13 cellular contexts compared by ENCODE assay signal in the genomic region with DNA sequence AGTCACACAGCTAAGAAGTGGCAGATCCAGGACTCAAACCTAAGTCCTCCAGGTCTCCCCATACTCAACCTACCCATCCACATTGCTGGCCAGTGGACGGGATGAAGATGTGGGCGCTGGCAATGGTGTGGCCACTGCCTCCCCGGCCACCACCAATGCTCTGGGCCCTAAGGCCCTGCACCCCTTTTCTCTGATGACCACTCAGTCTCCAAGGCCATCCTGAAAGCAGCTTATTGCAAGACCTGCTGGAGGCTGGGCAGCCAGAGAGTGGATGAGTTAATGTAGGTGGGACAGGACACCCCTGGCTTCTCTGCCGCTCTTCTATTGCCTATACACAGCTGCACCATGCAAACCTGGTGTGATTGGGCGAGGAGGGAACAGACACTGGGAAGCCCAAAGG.
DNase-seq lines count a peak whose midpoint lies in the region; ATAC-seq and TF ChIP-seq lines count a peak whose summit lies in the region.
"Had no signal": no experiment of that assay in that cellular context is flagged by ENCODE, and none has a peak within 500 bp of the region (broad histone marks: within the 10 kb centered on the region; RNA-seq: fewer than 3 reads in every experiment).

No MANE protein-coding gene starts in this region.

- H3K4me3 Mint-ChIP-seq in CD4-positive, CD25-positive, alpha-beta regulatory T cell = peak overlapping the region in 2 of 4 donors; percentile 42 to 63
- H3K4me3 Mint-ChIP-seq in activated naive CD8-positive, alpha-beta T cell = peak overlapping the region; percentile 68
- peak overlapping the region; percentile 78 for H3K4me3 Mint-ChIP-seq in natural killer cell
- H3K4me3 Mint-ChIP-seq: H9 had no signal

- TF ChIP-seq CTCF in KMS-11 (conservative IDR thresholded peaks at IDR 0.05; ENCODE audit: low read depth, low read length) = no peak
- no peak for TF ChIP-seq CTCF in natural killer cell (IDR thresholded peaks at IDR 0.05)

- no peak overlapping the region for H2AFZ ChIP-seq in KMS-11 (ENCODE audit: low read depth)

- DNase-seq in CD4-positive, CD25-positive, alpha-beta regulatory T cell = no peak
- DNase-seq in natural killer cell (no peak), substantia nigra (lab: John Stamatoyannopoulos, UW) (no peak), left ventricle myocardium superior (no peak), erythroblast (lab: John Stamatoyannopoulos, UW) (no peak), H7 (no peak)
- DNase-seq: BE2C, H9, ovary, RPMI8226 had no signal

- H3K4me1 Mint-ChIP-seq in CD4-positive, CD25-positive, alpha-beta regulatory T cell = peaks cover 0 to 59% (median 32%) of the 10 kb centered on the region in 4 donors
- H3K4me1 Mint-ChIP-seq in activated naive CD8-positive, alpha-beta T cell (ENCODE audit: low read depth) = peaks cover 86% of the 10 kb centered on the region
- peaks cover 47 to 69% of the 10 kb centered on the region in 2 donors for H3K4me1 Mint-ChIP-seq in natural killer cell

- 0 out of 2 replicates have a peak overlapping the region, but pooled peaks have one; percentile 94 for H3K4me2 ChIP-seq in KMS-11

- H3K27me3 Mint-ChIP-seq in CD4-positive, CD25-positive, alpha-beta regulatory T cell = no peaks in the 10 kb centered on the region
- H3K27me3 Mint-ChIP-seq in activated naive CD8-positive, alpha-beta T cell = no peaks in the 10 kb centered on the region
- H3K27me3 Mint-ChIP-seq in natural killer cell (ENCODE audit: low read depth in 2 of 2) = no peaks in the 10 kb centered on the region

- no peaks in the 10 kb centered on the region for H3K79me2 ChIP-seq in KMS-11 (ENCODE audit: insufficient read depth, low read depth)

- peak overlapping the region; percentile 10 for H3K4me3 ChIP-seq in CD4-positive, CD25-positive, alpha-beta regulatory T cell (ENCODE audit: low read depth, low read length)
- H3K4me3 ChIP-seq in KMS-11 (IDR thresholded peaks at IDR 0.05; ENCODE audit: insufficient read depth, low read depth, low read length) (no peak overlapping the region), H7 (ENCODE audit: insufficient read depth, low read depth, low read length) (no peak overlapping the region)
- H3K4me3 ChIP-seq: ovary had no signal

- H3K9ac ChIP-seq in KMS-11 = no peak overlapping the region

- no peaks in the 10 kb centered on the region for H3K27me3 ChIP-seq in CD4-positive, CD25-positive, alpha-beta regulatory T cell (ENCODE audit: control insufficient read depth, insufficient read depth, low read length)
- H3K27me3 ChIP-seq in KMS-11 (ENCODE audit: insufficient read depth, low read depth) (no peaks in the 10 kb centered on the region), H7 (ENCODE audit: control insufficient read depth, insufficient read depth, low read length) (no peaks in the 10 kb centered on the region)
- H3K27me3 ChIP-seq: BE2C, ovary had no signal

- no peaks in the 10 kb centered on the region for H3K9me3 ChIP-seq in CD4-positive, CD25-positive, alpha-beta regulatory T cell (ENCODE audit: control insufficient read depth in 2 of 2, low read length in 2 of 2)
- H3K9me3 ChIP-seq: BE2C, ovary had no signal

- H3K27ac Mint-ChIP-seq in CD4-positive, CD25-positive, alpha-beta regulatory T cell = peak overlapping the region in 2 of 3 donors; percentile 87 to 91
- peak overlapping the region; percentile 90 for H3K27ac Mint-ChIP-seq in activated naive CD8-positive, alpha-beta T cell
- peak overlapping the region; percentile 92 to 97 for H3K27ac Mint-ChIP-seq in natural killer cell

- peaks cover 4% of the 10 kb centered on the region for H3K36me3 Mint-ChIP-seq in CD4-positive, CD25-positive, alpha-beta regulatory T cell
- H3K36me3 Mint-ChIP-seq in activated naive CD8-positive, alpha-beta T cell = no peaks in the 10 kb centered on the region
- no peaks in the 10 kb centered on the region for H3K36me3 Mint-ChIP-seq in natural killer cell

- H3K4me1 ChIP-seq in CD4-positive, CD25-positive, alpha-beta regulatory T cell (ENCODE audit: control insufficient read depth, insufficient read depth, low read length, poor library complexity, severe bottlenecking) = peaks cover 29% of the 10 kb centered on the region
- peaks cover 34% of the 10 kb centered on the region for H3K4me1 ChIP-seq in KMS-11 (ENCODE audit: low read depth, poor library complexity, severe bottlenecking)
- H3K4me1 ChIP-seq: BE2C had no signal

- no peak for ATAC-seq in CD4-positive, CD25-positive, alpha-beta regulatory T cell (ENCODE audit: low read depth in 2 of 2)
- ATAC-seq in natural killer cell = no peak
- no peak for ATAC-seq in left ventricle myocardium superior
- ATAC-seq: HepG2 had no signal

- H3K9me3 Mint-ChIP-seq in CD4-positive, CD25-positive, alpha-beta regulatory T cell = no peaks in the 10 kb centered on the region
- H3K9me3 Mint-ChIP-seq in activated naive CD8-positive, alpha-beta T cell (ENCODE audit: low read depth) = no peaks in the 10 kb centered on the region
- H3K9me3 Mint-ChIP-seq in natural killer cell = no peaks in the 10 kb centered on the region
- H3K9me3 Mint-ChIP-seq: H9 had no signal

- no peak overlapping the region for H3K27ac ChIP-seq in CD4-positive, CD25-positive, alpha-beta regulatory T cell (ENCODE audit: insufficient read depth, low read length, poor library complexity, severe bottlenecking)
- H3K27ac ChIP-seq in KMS-11 (no peak overlapping the region; the same call in 1 of the 2 replicates), substantia nigra (ENCODE audit: low read depth, low read length, poor library complexity, severe bottlenecking) (no peak overlapping the region)
- H3K27ac ChIP-seq: ovary had no signal

- no peak for TF ChIP-seq POLR2A in erythroblast (IDR thresholded peaks at IDR 0.05; ENCODE audit: low read length)

- no peaks in the 10 kb centered on the region for H4K20me1 ChIP-seq in KMS-11 (ENCODE audit: insufficient read depth)

- intact Hi-C loops in natural killer cell (cut with micrococcal nuclease) (loop anchor here (5.0 kb wide), 1 partner anchor 338 kb away; no protein-coding TSS in a partner anchor), left ventricle myocardium superior (cut with micrococcal nuclease) (no loop called here)

- H3K36me3 ChIP-seq in CD4-positive, CD25-positive, alpha-beta regulatory T cell (ENCODE audit: control insufficient read depth, insufficient read depth, low read length) = no peaks in the 10 kb centered on the region
- H3K36me3 ChIP-seq in KMS-11 (ENCODE audit: insufficient read depth) = no peaks in the 10 kb centered on the region
- no peaks in the 10 kb centered on the region for H3K36me3 ChIP-seq in H7 (replicated peaks; ENCODE audit: control insufficient read depth, insufficient read depth, low read length)
- H3K36me3 ChIP-seq: BE2C, ovary had no signal
